Comparison of ENCODE assay signal across 13 cellular contexts in the genomic region with DNA sequence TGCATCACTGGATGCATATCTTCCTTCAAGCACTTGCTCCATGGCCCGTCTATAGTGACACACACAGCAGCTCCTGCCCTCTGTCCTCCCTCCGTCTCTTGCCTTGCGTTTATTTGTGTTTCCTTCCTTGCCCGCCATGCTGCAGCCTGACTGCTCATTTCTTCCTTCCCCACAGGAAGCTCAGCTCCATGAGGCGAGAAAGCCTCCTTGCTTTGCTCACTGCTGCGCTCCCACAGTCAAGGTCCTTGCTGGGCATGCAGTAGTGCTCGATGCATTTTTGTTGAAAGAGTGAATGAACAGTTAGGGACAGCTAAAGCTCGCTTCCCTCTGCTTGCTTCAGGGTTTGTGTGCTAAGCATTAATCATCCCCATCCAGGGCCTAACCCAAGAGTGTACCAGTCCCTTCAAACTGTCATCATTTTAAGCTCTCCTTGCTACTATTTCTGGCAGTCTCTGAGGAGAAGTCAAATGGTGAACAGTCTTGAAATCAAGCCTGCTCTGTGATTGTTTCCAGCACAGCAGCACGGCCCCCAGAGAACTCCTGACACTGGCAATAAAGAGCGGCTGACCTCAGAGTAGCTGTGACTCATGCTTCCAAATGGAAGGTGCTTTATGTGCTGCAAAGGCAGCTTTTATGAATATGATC.
DNase-seq lines count a peak whose midpoint lies in the region; ATAC-seq and TF ChIP-seq lines count a peak whose summit lies in the region.
"Had no signal": no experiment of that assay in that cellular context is flagged by ENCODE, and none has a peak within 500 bp of the region (broad histone marks: within the 10 kb centered on the region; RNA-seq: fewer than 3 reads in every experiment).

No MANE protein-coding gene starts in this region.

- no peak overlapping the region for H4K5ac ChIP-seq in IMR-90 (ENCODE audit: low read depth, low read length)

- dilution Hi-C loops in IMR-90 (cut with HindIII; ENCODE audit: low sequenced_read_pairs, unreplicated experiment), result no loop called here

- POLR2A ChIA-PET in IMR-90 (lab: Charles Lee; ENCODE audit: unreplicated experiment), result no interaction called here
- POLR2A ChIA-PET in HEK293T (lab: Yijun Ruan, JAX), result no interaction called here

- no peaks in the 10 kb centered on the region for H3K79me1 ChIP-seq in IMR-90 (ENCODE audit: low read depth in 1 of 2, low read length in 2 of 2)

- no peak overlapping the region for H2BK5ac ChIP-seq in IMR-90 (ENCODE audit: low read depth, low read length, poor library complexity, severe bottlenecking)

- peaks cover 1% of the 10 kb centered on the region; the same call in 1 of the 2 replicates for H3K4me1 ChIP-seq in IMR-90 (ENCODE audit: control insufficient read depth, insufficient read depth, low read length)

- H4K20me1 ChIP-seq in IMR-90 (ENCODE audit: insufficient read depth, low read length), result no peaks in the 10 kb centered on the region

- 33% methylated on average over 1 of the region's 10 CpGs; no CpG with 5 or more reads in 1 of the 2 experiments for WGBS in IMR-90 (ENCODE audit: extremely low coverage in 2 of 2, insufficient read length in 1 of 2), 2 experiments

- H3K9me1 ChIP-seq in IMR-90 (ENCODE audit: insufficient read depth, low read length), result no peaks in the 10 kb centered on the region

- no peak overlapping the region for H3K27ac ChIP-seq in IMR-90 (ENCODE audit: insufficient read depth, low read length)

- no peaks in the 10 kb centered on the region for H3K9me3 ChIP-seq in IMR-90 (ENCODE audit: control insufficient read depth, insufficient read depth, low read length)

- no peak overlapping the region for H3K23ac ChIP-seq in IMR-90 (ENCODE audit: low read depth, low read length)

- no peak overlapping the region for H3K14ac ChIP-seq in IMR-90 (replicated peaks; ENCODE audit: low read depth, low read length)

- in situ Hi-C loops in IMR-90 (cut with MboI; ENCODE audit: low sequenced_read_pairs), result no loop called here

- H3K56ac ChIP-seq in IMR-90 (ENCODE audit: extremely low read depth, insufficient read depth, low read length), result no peak overlapping the region

- TF ChIP-seq RAD21 in IMR-90 (IDR thresholded peaks at IDR 0.05; ENCODE audit: low read length), result no peak

- no peak for TF ChIP-seq POLR2A in IMR-90 (IDR thresholded peaks at IDR 0.05; ENCODE audit: low read depth, low read length)

- H3K27me3 ChIP-seq in IMR-90 (ENCODE audit: control insufficient read depth, insufficient read depth, low read length), result no peaks in the 10 kb centered on the region

- H3K9ac ChIP-seq in IMR-90 (ENCODE audit: low read depth, low read length), result no peak overlapping the region

- H2AFZ ChIP-seq in IMR-90 (replicated peaks; ENCODE audit: low read length, poor library complexity), result no peak overlapping the region

- no peak overlapping the region for H2AK5ac ChIP-seq in IMR-90 (ENCODE audit: low read depth, low read length)

- H4K91ac ChIP-seq in IMR-90 (ENCODE audit: insufficient read depth, low read depth, low read length), result no peak overlapping the region

- H3K18ac ChIP-seq in IMR-90 (ENCODE audit: low read depth, low read length), result no peak overlapping the region

- no peak overlapping the region for H2BK15ac ChIP-seq in IMR-90 (ENCODE audit: low read depth, low read length)

- H4K8ac ChIP-seq in IMR-90 (ENCODE audit: low read depth in 2 of 2, low read length in 2 of 2), result no peak overlapping the region

- CTCF ChIA-PET in IMR-90 (lab: Yijun Ruan, JAX), result no interaction called here
- CTCF ChIA-PET in HEK293T (lab: Yijun Ruan, JAX), result interaction anchor here (0.5 to 0.6 kb wide), 2 partner anchors 821 to 1232 kb away, joined by 3 to 4 read pairs; no protein-coding TSS in a partner anchor

- H2AK9ac ChIP-seq in IMR-90 (replicated peaks; ENCODE audit: low read depth, low read length, poor library complexity), result no peak overlapping the region

- H3K36me3 ChIP-seq in IMR-90 (ENCODE audit: control insufficient read depth, insufficient read depth, low read length), result no peaks in the 10 kb centered on the region

- no peak overlapping the region for H3K4ac ChIP-seq in IMR-90 (ENCODE audit: low read depth, low read length)

- ATAC-seq in IMR-90 (ENCODE audit: low read depth) (no peak), sciatic nerve (peak; percentile 44), GM21526 (IDR thresholded peaks at IDR 0.05; ENCODE audit: low FRiP score, unreplicated experiment) (no peak), HG02981 (IDR thresholded peaks at IDR 0.05; ENCODE audit: unreplicated experiment) (no peak)

- no peak for TF ChIP-seq CTCF in IMR-90 (conservative IDR thresholded peaks at IDR 0.05; ENCODE audit: low read depth, low read length)

- no peak overlapping the region for H2BK20ac ChIP-seq in IMR-90 (ENCODE audit: low read depth, low read length)

- no TSS peak for BruUV-seq in IMR-90 (replicated peaks; lab: Mats Ljungman, UMichigan)

- no peak overlapping the region for H2BK120ac ChIP-seq in IMR-90 (ENCODE audit: low read depth, low read length)

- H3K4me3 ChIP-seq in IMR-90 (ENCODE audit: insufficient read depth, low read depth, low read length), result no peak overlapping the region

- intact Hi-C loops in IMR-90 (cut with micrococcal nuclease) (no loop called here), sciatic nerve (cut with DNase I) (no loop called here)

- DNase-seq in IMR-90 (peak; percentile 4), T1000 (lab: John Stamatoyannopoulos, UW) (peak; percentile 21), iPS-NIHi11 (ENCODE audit: low spot score) (peak; percentile 10), sciatic nerve (ENCODE audit: low spot score) (no peak), HEK293T (ENCODE audit: extremely low spot score) (no peak), NCI-H526 treated with DMSO at 0.1 percent for 48 hours (lab: John Stamatoyannopoulos, UW) (no peak)
- DNase-seq: cortex of kidney; kidney; occipital lobe; RPMI8226; stimulated activated CD4-positive, alpha-beta T cell treated with anti-CD3 and anti-CD28 coated beads, Interleukin-4, amount 100 ng/mL, for 24 hours had no signal

- H3K4me2 ChIP-seq in IMR-90 (ENCODE audit: low read depth, low read length), result no peak overlapping the region

TF ChIP-seq in IMR-90, 13 proteins besides CTCF, POLR2A, EP300 and RAD21:
- TF ChIP-seq SMC3 (IDR thresholded peaks at IDR 0.05; ENCODE audit: low read depth, low read length) (no peak), NFE2L2 (IDR thresholded peaks at IDR 0.05; ENCODE audit: low read depth, low read length) (no peak), CHD1 (IDR thresholded peaks at IDR 0.05; ENCODE audit: low read depth, low read length) (no peak), RCOR1 (IDR thresholded peaks at IDR 0.05; ENCODE audit: insufficient replicate concordance, low read length) (no peak), MXI1 (IDR thresholded peaks at IDR 0.05; ENCODE audit: borderline replicate concordance, low read depth, low read length) (no peak), MAZ (IDR thresholded peaks at IDR 0.05; ENCODE audit: borderline replicate concordance, low read depth, low read length) (no peak)
- TF ChIP-seq, protein P1, sequence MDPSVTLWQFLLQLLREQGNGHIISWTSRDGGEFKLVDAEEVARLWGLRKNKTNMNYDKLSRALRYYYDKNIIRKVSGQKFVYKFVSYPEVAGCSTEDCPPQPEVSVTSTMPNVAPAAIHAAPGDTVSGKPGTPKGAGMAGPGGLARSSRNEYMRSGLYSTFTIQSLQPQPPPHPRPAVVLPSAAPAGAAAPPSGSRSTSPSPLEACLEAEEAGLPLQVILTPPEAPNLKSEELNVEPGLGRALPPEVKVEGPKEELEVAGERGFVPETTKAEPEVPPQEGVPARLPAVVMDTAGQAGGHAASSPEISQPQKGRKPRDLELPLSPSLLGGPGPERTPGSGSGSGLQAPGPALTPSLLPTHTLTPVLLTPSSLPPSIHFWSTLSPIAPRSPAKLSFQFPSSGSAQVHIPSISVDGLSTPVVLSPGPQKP (IDR thresholded peaks at IDR 0.05; ENCODE audit: borderline replicate concordance, low read depth, low read length), result no peak

TF ChIP-seq in HEK293T, 16 proteins besides CTCF, POLR2A, EP300 and RAD21:
- TF ChIP-seq ARNT (IDR thresholded peaks at IDR 0.05), result no peak
- no peak for TF ChIP-seq LEF1 (IDR thresholded peaks at IDR 0.05; ENCODE audit: borderline replicate concordance)
- TF ChIP-seq BHLHE40 (IDR thresholded peaks at IDR 0.05; ENCODE audit: borderline replicate concordance), result no peak
- no peak for TF ChIP-seq TARDBP (IDR thresholded peaks at IDR 0.05)
- TF ChIP-seq ELF4 (IDR thresholded peaks at IDR 0.05), result no peak
- TF ChIP-seq ZNF384 (IDR thresholded peaks at IDR 0.05), result no peak
- no peak for TF ChIP-seq FOXA1 (IDR thresholded peaks at IDR 0.05)
- no peak for TF ChIP-seq HDGF (IDR thresholded peaks at IDR 0.05; ENCODE audit: borderline replicate concordance)
- TF ChIP-seq, protein P2, sequence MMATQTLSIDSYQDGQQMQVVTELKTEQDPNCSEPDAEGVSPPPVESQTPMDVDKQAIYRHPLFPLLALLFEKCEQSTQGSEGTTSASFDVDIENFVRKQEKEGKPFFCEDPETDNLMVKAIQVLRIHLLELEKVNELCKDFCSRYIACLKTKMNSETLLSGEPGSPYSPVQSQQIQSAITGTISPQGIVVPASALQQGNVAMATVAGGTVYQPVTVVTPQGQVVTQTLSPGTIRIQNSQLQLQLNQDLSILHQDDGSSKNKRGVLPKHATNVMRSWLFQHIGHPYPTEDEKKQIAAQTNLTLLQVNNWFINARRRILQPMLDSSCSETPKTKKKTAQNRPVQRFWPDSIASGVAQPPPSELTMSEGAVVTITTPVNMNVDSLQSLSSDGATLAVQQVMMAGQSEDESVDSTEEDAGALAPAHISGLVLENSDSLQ (IDR thresholded peaks at IDR 0.05), result no peak
- TF ChIP-seq SP1 (IDR thresholded peaks at IDR 0.05), result no peak
- TF ChIP-seq CTBP1 (IDR thresholded peaks at IDR 0.05; ENCODE audit: borderline replicate concordance), result no peak
- no peak for TF ChIP-seq SUZ12 (IDR thresholded peaks at IDR 0.05)
- no peak for TF ChIP-seq FOXM1 (IDR thresholded peaks at IDR 0.05; ENCODE audit: borderline replicate concordance)
- no peak for TF ChIP-seq NFRKB (IDR thresholded peaks at IDR 0.05)
- TF ChIP-seq L3MBTL2 (conservative IDR thresholded peaks at IDR 0.05), result no peak
- no peak for TF ChIP-seq FOXK2 (IDR thresholded peaks at IDR 0.05)

Comparison
In these comparisons a context has a peak if more than half of its experiments do, and no peak if none do; other contexts are left out.
1. DNase-seq: peak in IMR-90 (single experiment), T1000 (single experiment) and iPS-NIHi11 (single experiment); none in sciatic nerve (single experiment), HEK293T (single experiment) and NCI-H526 treated with DMSO at 0.1 percent for 48 hours (single experiment).